ENCODE assay signal across 8 cellular contexts in genomic region chr3:143644370-143645089, GRCh38.
A peak's percentile ranks its signal among the peaks of the same experiment; 100 is the strongest.
DNase-seq lines count a peak whose midpoint lies in the region; ATAC-seq and TF ChIP-seq lines count a peak whose summit lies in the region.

No MANE protein-coding gene starts in this region.

- RAD21 ChIA-PET in HCT116 (lab: Charles Lee; ENCODE audit: low non-redundant PET in 1 of 2, low total read pairs in 2 of 2, uncharacterized antibody in 2 of 2, unreplicated experiment in 2 of 2) = interaction anchor here in 1 of 2 experiments (0.7 kb wide), 1 partner anchor 493 kb away, joined by 3 read pairs; no protein-coding TSS in a partner anchor

- BruUV-seq in HCT116 (replicated peaks; lab: Mats Ljungman, UMichigan) = no TSS peak

- no peak overlapping the region for H3K27ac ChIP-seq in HCT116 (ENCODE audit: low read depth, low read length)
- no peak overlapping the region for H3K27ac ChIP-seq in hepatocyte
- no peak overlapping the region for H3K27ac ChIP-seq in gastrocnemius medialis

- POLR2A ChIA-PET in HCT116 (lab: Charles Lee) = no interaction called here

- TF ChIP-seq CTCF in HCT116 (IDR thresholded peaks at IDR 0.05 in 2 of 3, conservative IDR thresholded peaks at IDR 0.05 in 1 of 3; ENCODE audit: borderline replicate concordance in 1 of 3, insufficient read depth in 1 of 3, low read depth in 2 of 3, low read length in 2 of 3) (peak; percentile 48 to 66 (median 63); a peak in 4 of 6 replicates), hepatocyte (IDR thresholded peaks at IDR 0.05; ENCODE audit: poor library complexity) (peak; percentile 78), gastrocnemius medialis (IDR thresholded peaks at IDR 0.05 in 4 of 5, conservative IDR thresholded peaks at IDR 0.05 in 1 of 5) (peak in 3 of 5 experiments; percentile 40 to 53 (median 51))

- DNase-seq in EH (ENCODE audit: low read depth) = peak; percentile 66
- DNase-seq in HCT116 (ENCODE audit: low read depth, low spot score) = peak; percentile 47
- peak; percentile 62 for DNase-seq in NCI-H2227 (lab: John Stamatoyannopoulos, UW; ENCODE audit: unreplicated experiment)
- peak; percentile 67 for DNase-seq in amniotic stem cell (lab: John Stamatoyannopoulos, UW)
- peak; percentile 84 for DNase-seq in hepatocyte (ENCODE audit: low spot score)
- no peak for DNase-seq in gastrocnemius medialis
- DNase-seq in cortex of kidney (lab: John Stamatoyannopoulos, UW) = no peak

- H3K9ac ChIP-seq in HCT116 (ENCODE audit: low read length) = no peak overlapping the region

- H3K4me2 ChIP-seq in HCT116 (ENCODE audit: low read length) = no peak overlapping the region
- H3K4me2 ChIP-seq in hepatocyte = peak overlapping the region; percentile 37

- peak; percentile 84 for ATAC-seq in HCT116
- peak; percentile 55 to 76 for ATAC-seq in gastrocnemius medialis
- ATAC-seq in HG03196 (IDR thresholded peaks at IDR 0.05; ENCODE audit: unreplicated experiment) = no peak

- H3K79me2 ChIP-seq in HCT116 (ENCODE audit: insufficient read depth, low read length) (no peaks in the 10 kb centered on the region), hepatocyte (no peaks in the 10 kb centered on the region)

- in situ Hi-C loops in gastrocnemius medialis (cut with MboI; ENCODE audit: low sequenced_read_pairs in 4 of 4) = no loop called here

- H3K4me1 ChIP-seq in HCT116 (ENCODE audit: control insufficient read depth in 1 of 2, insufficient read depth in 2 of 2, low read length in 2 of 2) (no peaks in the 10 kb centered on the region), hepatocyte (ENCODE audit: insufficient read depth) (peaks cover 11% of the 10 kb centered on the region), gastrocnemius medialis (peaks cover 0 to 4% of the 10 kb centered on the region in 2 donors)

- H2AFZ ChIP-seq in HCT116 (ENCODE audit: low read depth, low read length, poor library complexity, severe bottlenecking) (no peak overlapping the region), hepatocyte (peak overlapping the region; percentile 18)

- H3K4me3 ChIP-seq in HCT116 (replicated peaks in 1 of 2; ENCODE audit: low read depth in 1 of 2, low read length in 2 of 2) (no peak overlapping the region), hepatocyte (no peak overlapping the region), gastrocnemius medialis (no peak overlapping the region)

- TF ChIP-seq RAD21 in HCT116 (IDR thresholded peaks at IDR 0.05; ENCODE audit: low read depth) = peak; percentile 81

- H3K36me3 ChIP-seq in HCT116 (ENCODE audit: control insufficient read depth in 1 of 2, insufficient read depth in 2 of 2, low read length in 2 of 2) (no peaks in the 10 kb centered on the region), hepatocyte (replicated peaks; ENCODE audit: insufficient read depth, low read depth) (no peaks in the 10 kb centered on the region), gastrocnemius medialis (no peaks in the 10 kb centered on the region)

- H3K9me2 ChIP-seq in HCT116 (ENCODE audit: insufficient read depth) (no peaks in the 10 kb centered on the region), hepatocyte (replicated peaks; ENCODE audit: insufficient read depth) (no peaks in the 10 kb centered on the region)

- 29% methylated on average over 4 of the region's 4 CpGs for WGBS in hepatocyte (ENCODE audit: low lambda C conversion rate, missing lambda C conversion rate)

- H3K9me3 ChIP-seq in HCT116 (ENCODE audit: control insufficient read depth in 1 of 2, insufficient read depth in 1 of 2, low read depth in 1 of 2, low read length in 2 of 2) (no peaks in the 10 kb centered on the region), hepatocyte (ENCODE audit: low read depth) (no peaks in the 10 kb centered on the region), gastrocnemius medialis (no peaks in the 10 kb centered on the region)

- H4K20me1 ChIP-seq in HCT116 (ENCODE audit: insufficient read depth) = no peaks in the 10 kb centered on the region
- H4K20me1 ChIP-seq in hepatocyte (ENCODE audit: insufficient read depth, poor library complexity, severe bottlenecking) = no peaks in the 10 kb centered on the region

- intact Hi-C loops in HCT116 (cut with micrococcal nuclease) = loop anchor here (2.0 to 10.0 kb wide), 3 partner anchors 212 to 580 kb away; no protein-coding TSS in a partner anchor
- intact Hi-C loops in gastrocnemius medialis (cut with DNase I; ENCODE audit: low total_unique reads) = loop anchor here (5.0 to 10.0 kb wide), 3 partner anchors 47 to 520 kb away; no protein-coding TSS in a partner anchor

- TF ChIP-seq POLR2A in HCT116 (IDR thresholded peaks at IDR 0.05; ENCODE audit: borderline replicate concordance, extremely low read depth, insufficient read depth, insufficient read length) (no peak), gastrocnemius medialis (IDR thresholded peaks at IDR 0.05) (no peak)

- CTCF ChIA-PET in HCT116 (lab: Charles Lee) = interaction anchor here (0.8 to 2.0 kb wide), 4 partner anchors 30 to 604 kb away, joined by 3 to 7 read pairs (median 3); no protein-coding TSS in a partner anchor

- H3K27me3 ChIP-seq in HCT116 (ENCODE audit: insufficient read depth, low read length) (no peaks in the 10 kb centered on the region), hepatocyte (no peaks in the 10 kb centered on the region), gastrocnemius medialis (no peaks in the 10 kb centered on the region)

TF ChIP-seq in HCT116, 20 proteins besides CTCF, POLR2A, EP300 and RAD21:
- no peak for TF ChIP-seq SIN3A (IDR thresholded peaks at IDR 0.05; ENCODE audit: low read depth)
- TF ChIP-seq CBX3 (IDR thresholded peaks at IDR 0.05; ENCODE audit: low read depth) = no peak
- TF ChIP-seq SP1 (IDR thresholded peaks at IDR 0.05; ENCODE audit: low read depth) = no peak
- no peak for TF ChIP-seq ATF3 (IDR thresholded peaks at IDR 0.05)
- no peak for TF ChIP-seq ELF1 (IDR thresholded peaks at IDR 0.05; ENCODE audit: borderline replicate concordance, low read depth)
- no peak for TF ChIP-seq YY1 (IDR thresholded peaks at IDR 0.05; ENCODE audit: extremely low read depth, insufficient replicate concordance, low read depth, low read length)
- TF ChIP-seq EZH2 (IDR thresholded peaks at IDR 0.05) = no peak
- TF ChIP-seq EZH2phosphoT487 (IDR thresholded peaks at IDR 0.05; ENCODE audit: borderline replicate concordance) = no peak
- no peak for TF ChIP-seq POLR2AphosphoS5 (IDR thresholded peaks at IDR 0.05; ENCODE audit: low read depth, low read length)
- no peak for TF ChIP-seq EGR1 (IDR thresholded peaks at IDR 0.05; ENCODE audit: low read depth)
- no peak for TF ChIP-seq REST (IDR thresholded peaks at IDR 0.05; ENCODE audit: low read depth)
- no peak for TF ChIP-seq TCF7L2 (IDR thresholded peaks at IDR 0.05; ENCODE audit: borderline replicate concordance, extremely low read depth, insufficient read depth, insufficient read length)
- no peak for TF ChIP-seq CEBPB (IDR thresholded peaks at IDR 0.05; ENCODE audit: low read depth)
- no peak for TF ChIP-seq FOSL1 (IDR thresholded peaks at IDR 0.05; ENCODE audit: low read depth)
- no peak for TF ChIP-seq ZFX (IDR thresholded peaks at IDR 0.05)
- no peak; the same call in 1 of the 2 replicates for TF ChIP-seq MAX (IDR thresholded peaks at IDR 0.05)
- TF ChIP-seq JUND (IDR thresholded peaks at IDR 0.05) = no peak
- TF ChIP-seq ZBTB33 (IDR thresholded peaks at IDR 0.05; ENCODE audit: extremely low read depth, insufficient replicate concordance, low read length) = no peak

Comparison
In these comparisons a context has a peak if more than half of its experiments do, and no peak if none do; other contexts are left out.
1. DNase-seq: peak in EH (single experiment), HCT116 (single experiment), NCI-H2227 (single experiment), amniotic stem cell (single experiment) and hepatocyte (single experiment); none in gastrocnemius medialis (0 of 2) and cortex of kidney (single experiment).
2. Peak in every context shown above with its lines, with median percentiles within 50 percentile points of each other: CTCF ChIP-seq.